ENCODE assay signal across 9 cellular contexts in the genomic region with DNA sequence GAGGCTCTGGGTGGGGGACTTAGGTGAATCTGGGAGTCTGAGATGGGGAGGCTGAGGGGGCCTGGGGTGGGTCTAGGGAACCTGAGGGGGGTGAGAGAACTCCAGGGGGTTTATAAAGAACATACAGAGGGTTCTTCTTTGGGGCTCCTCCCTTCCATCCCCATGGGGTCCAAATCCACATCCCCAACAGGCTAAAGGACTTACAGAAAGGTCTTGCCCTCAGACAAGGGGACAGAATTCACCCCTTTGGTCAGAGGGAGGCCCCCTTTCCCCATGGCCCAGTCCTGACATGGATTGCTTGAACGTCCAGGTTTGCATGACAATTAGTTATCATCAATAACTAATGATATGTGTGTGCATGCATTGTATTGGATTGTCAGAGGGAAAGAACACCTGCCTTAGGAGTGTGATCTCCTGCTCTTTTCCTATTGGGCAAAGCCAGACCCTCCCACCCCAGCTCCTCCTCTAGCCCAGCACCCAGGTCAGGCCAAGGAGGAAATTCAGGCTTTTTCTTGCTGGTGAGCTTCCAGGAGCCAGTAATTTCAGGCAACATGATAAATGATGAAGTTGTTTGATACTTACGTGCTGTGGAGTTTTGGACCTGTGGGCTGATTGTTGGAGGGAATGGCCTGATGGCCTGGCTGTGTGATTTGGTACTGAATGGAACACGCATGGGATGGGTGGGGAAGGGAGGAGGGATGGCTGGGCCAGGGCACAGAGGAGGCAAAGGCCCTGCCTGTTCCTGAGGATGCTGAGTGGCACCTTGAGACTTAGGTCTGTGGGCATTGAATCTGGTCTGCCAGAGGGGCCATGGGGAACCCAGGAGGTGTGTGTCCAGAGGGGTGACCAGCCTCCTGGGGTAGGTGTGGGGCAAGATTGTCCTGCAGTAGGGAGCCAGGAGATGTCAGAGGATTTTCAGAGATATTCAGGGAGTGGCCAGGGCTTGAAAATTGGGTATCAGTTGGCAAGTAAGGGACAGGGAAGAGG. TPM values are rescaled to one million over a fixed set of nuclear protein-coding genes. Genes with fewer than 3 reads are reported as not detected.
A peak's percentile ranks its signal among the peaks of the same experiment; 100 is the strongest.
DNase-seq lines count a peak whose midpoint lies in the region; ATAC-seq and TF ChIP-seq lines count a peak whose summit lies in the region.
"Had no signal": no experiment of that assay in that cellular context is flagged by ENCODE, and none has a peak within 500 bp of the region (broad histone marks: within the 10 kb centered on the region; RNA-seq: fewer than 3 reads in every experiment).

No MANE protein-coding gene starts in this region.

- H3K9ac ChIP-seq in ES-I3 (ENCODE audit: low read depth, low read length) (peak overlapping the region; percentile 93; the same call in 1 of the 2 replicates), Karpas-422 (ENCODE audit: low read length) (peak overlapping the region; percentile 91), mesenchymal stem cell (ENCODE audit: low read length) (peak overlapping the region; percentile 90)

- peak; percentile 58 for DNase-seq in Karpas-422
- peak; percentile 79 to 92 (median 86) for DNase-seq in body of pancreas
- DNase-seq in mesenchymal stem cell: no peak
- DNase-seq in HuH-7 (ENCODE audit: low spot score): no peak
- DNase-seq in GOT3 (lab: John Stamatoyannopoulos, UW): no peak
- DNase-seq in dedifferentiated amniotic fluid mesenchymal stem cell (ENCODE audit: extremely low spot score): no peak
- no peak for DNase-seq in DMS114 treated with DMSO at 0.1 percent for 48 hours (lab: John Stamatoyannopoulos, UW; ENCODE audit: unreplicated experiment)

- peak overlapping the region; percentile 92 for H3K4me3 ChIP-seq in Karpas-422 (ENCODE audit: low read length)
- H3K4me3 ChIP-seq in body of pancreas: no peak overlapping the region
- peak overlapping the region; percentile 73 to 91 for H3K4me3 ChIP-seq in mesenchymal stem cell (ENCODE audit: insufficient read depth in 1 of 2, low read depth in 1 of 2, low read length in 2 of 2)

- no peak overlapping the region for H4K91ac ChIP-seq in mesenchymal stem cell (ENCODE audit: low read length)

- no peak overlapping the region for H2BK120ac ChIP-seq in mesenchymal stem cell (ENCODE audit: low read depth, low read length)

- H3K9me3 ChIP-seq in ES-I3 (ENCODE audit: control insufficient read depth, insufficient read depth, low read length): no peaks in the 10 kb centered on the region
- H3K9me3 ChIP-seq in Karpas-422 (ENCODE audit: low read length): no peaks in the 10 kb centered on the region
- H3K9me3 ChIP-seq in body of pancreas: no peaks in the 10 kb centered on the region
- H3K9me3 ChIP-seq in mesenchymal stem cell (ENCODE audit: control insufficient read depth, low read length): no peaks in the 10 kb centered on the region

- H2BK12ac ChIP-seq in mesenchymal stem cell (ENCODE audit: low read length in 2 of 2): no peak overlapping the region

- H3K4me2 ChIP-seq in Karpas-422 (ENCODE audit: low read depth, low read length, poor library complexity, severe bottlenecking) (peak overlapping the region; percentile 91), mesenchymal stem cell (ENCODE audit: low read length, poor library complexity, severe bottlenecking) (peak overlapping the region; percentile 92)

- intact Hi-C loops in body of pancreas (cut with DNase I): no loop called here

- H3K4ac ChIP-seq in mesenchymal stem cell (ENCODE audit: low read depth in 1 of 2, low read length in 2 of 2): no peak overlapping the region

- peaks cover 14% of the 10 kb centered on the region for H3K79me1 ChIP-seq in mesenchymal stem cell (replicated peaks; ENCODE audit: low read length, poor library complexity, severe bottlenecking)

- H2BK15ac ChIP-seq in mesenchymal stem cell (ENCODE audit: low read depth, poor library complexity, severe bottlenecking): peak overlapping the region; percentile 62

- H3K23ac ChIP-seq in mesenchymal stem cell (ENCODE audit: low read length in 2 of 2): no peak overlapping the region

- TF ChIP-seq CTCF in body of pancreas (IDR thresholded peaks at IDR 0.05): peak in 4 of 7 experiments; percentile 15 to 34 (median 19)

- H3K36me3 ChIP-seq in ES-I3 (ENCODE audit: insufficient read depth, low read length): no peaks in the 10 kb centered on the region
- H3K36me3 ChIP-seq in Karpas-422 (ENCODE audit: insufficient read depth, low read length): no peaks in the 10 kb centered on the region
- H3K36me3 ChIP-seq in body of pancreas (replicated peaks in 1 of 2; ENCODE audit: insufficient read depth in 1 of 2, low read depth in 2 of 2): no peaks in the 10 kb centered on the region
- no peaks in the 10 kb centered on the region for H3K36me3 ChIP-seq in mesenchymal stem cell (ENCODE audit: control insufficient read depth in 1 of 2, insufficient read depth in 2 of 2, low read depth in 1 of 2, low read length in 2 of 2)

- no peak overlapping the region for H3K18ac ChIP-seq in mesenchymal stem cell (ENCODE audit: low read depth in 1 of 2, low read length in 2 of 2)

- peak; percentile 57 for ATAC-seq in body of pancreas

- H2AFZ ChIP-seq in Karpas-422 (ENCODE audit: low read length): no peak overlapping the region
- no peak overlapping the region for H2AFZ ChIP-seq in mesenchymal stem cell (ENCODE audit: low read depth, low read length)

- H3K27me3 ChIP-seq in Karpas-422 (ENCODE audit: low read length) (no peaks in the 10 kb centered on the region), body of pancreas (no peaks in the 10 kb centered on the region), mesenchymal stem cell (ENCODE audit: control insufficient read depth in 1 of 2, insufficient read depth in 1 of 2, low read length in 2 of 2) (peaks cover 0 to 5% of the 10 kb centered on the region in 2 experiments)

- 12 to 13% methylated on average over 3 of the region's 3 CpGs for WGBS in body of pancreas, 2 donors
- 91% methylated on average over 2 of the region's 3 CpGs for WGBS in mesenchymal stem cell

- H3K14ac ChIP-seq in mesenchymal stem cell (ENCODE audit: low read length in 2 of 2): no peak overlapping the region

- H3K79me2 ChIP-seq in Karpas-422 (ENCODE audit: low read length): peaks cover 15% of the 10 kb centered on the region; the same call in 1 of the 2 replicates

- TF ChIP-seq POLR2A in body of pancreas (IDR thresholded peaks at IDR 0.05): no peak

- peak overlapping the region; percentile 94 for H4K8ac ChIP-seq in mesenchymal stem cell (ENCODE audit: low read length)

- H4K20me1 ChIP-seq in Karpas-422 (ENCODE audit: insufficient read depth, low read depth, low read length): no peaks in the 10 kb centered on the region; the same call in 1 of the 2 replicates

- peaks cover 9% of the 10 kb centered on the region for H3K4me1 ChIP-seq in ES-I3 (ENCODE audit: insufficient read depth, low read length)
- H3K4me1 ChIP-seq in Karpas-422 (ENCODE audit: low read length): peaks cover 16% of the 10 kb centered on the region
- H3K4me1 ChIP-seq in body of pancreas: peaks cover 27% of the 10 kb centered on the region
- peaks cover 17% of the 10 kb centered on the region for H3K4me1 ChIP-seq in mesenchymal stem cell (ENCODE audit: control insufficient read depth, insufficient read depth, low read depth, low read length)

- H2AK5ac ChIP-seq in mesenchymal stem cell (ENCODE audit: low read length, severe bottlenecking): no peak overlapping the region

- H3K27ac ChIP-seq in Karpas-422 (ENCODE audit: low read length) (no peak overlapping the region), body of pancreas (peak overlapping the region; percentile 82 to 97 (median 96)), mesenchymal stem cell (ENCODE audit: low read length, poor library complexity, severe bottlenecking) (no peak overlapping the region)

- H2BK5ac ChIP-seq in mesenchymal stem cell (ENCODE audit: low read depth, low read length, poor library complexity, severe bottlenecking): no peak overlapping the region

- no peaks in the 10 kb centered on the region for H3K9me2 ChIP-seq in Karpas-422 (replicated peaks; ENCODE audit: insufficient read depth, low read length)

RNA-seq across cellular contexts. Expression of gene KLHL26, which starts 1.1 kb away (rescaled TPM):
- 3.7 and 4.0 TPM in 2 replicates for total RNA-seq in Karpas-422 (2014; rRNA removed; shearing (Covaris generic); ENCODE audit: low replicate concordance)
- total RNA-seq in body of pancreas: 1 to 10 TPM; 3.6 to 8.9 TPM
- polyA plus RNA-seq in mesenchymal stem cell (2013, experiment 1 of 2): 2.6 TPM
- 2.9 TPM for polyA plus RNA-seq in mesenchymal stem cell (2013, experiment 2 of 2)

RNA-seq across cellular contexts. Expression of gene TMEM59L, which starts 25.3 kb away (rescaled TPM):
- 0.43 and 2.5 TPM in 2 replicates for total RNA-seq in Karpas-422 (2014; rRNA removed; shearing (Covaris generic); ENCODE audit: low replicate concordance)
- 1 to 10 TPM in 1 of 2 donors, under 1 TPM in 1; 0.66 to 2.1 TPM for total RNA-seq in body of pancreas
- 1.1 TPM for polyA plus RNA-seq in mesenchymal stem cell (2013, experiment 1 of 2)
- polyA plus RNA-seq in mesenchymal stem cell (2013, experiment 2 of 2): 1.1 TPM
- total RNA-seq: activated CD8-positive, alpha-beta memory T cell treated with anti-CD3 and anti-CD28 coated beads for 36 hours had no signal

RNA-seq across cellular contexts. Expression of gene CRLF1, which starts 31.3 kb away (rescaled TPM):
- 3.0 TPM in 1 of 2 replicates, not detected in the other for total RNA-seq in Karpas-422 (2014; rRNA removed; shearing (Covaris generic); ENCODE audit: low replicate concordance)
- total RNA-seq in body of pancreas: 10 to 100 TPM; 23.3 to 40.2 TPM
- polyA plus RNA-seq in mesenchymal stem cell (2013, experiment 1 of 2): 0.10 TPM
- 0.18 TPM for polyA plus RNA-seq in mesenchymal stem cell (2013, experiment 2 of 2)

RNA-seq across cellular contexts. Expression of gene CRTC1, which starts 45.5 kb away (rescaled TPM):
- 3.7 and 5.5 TPM in 2 replicates for total RNA-seq in Karpas-422 (2014; rRNA removed; shearing (Covaris generic); ENCODE audit: low replicate concordance)
- 1 to 10 TPM; 4.9 to 6.5 TPM for total RNA-seq in body of pancreas
- 9.9 TPM for polyA plus RNA-seq in mesenchymal stem cell (2013, experiment 1 of 2)
- 9.4 TPM for polyA plus RNA-seq in mesenchymal stem cell (2013, experiment 2 of 2)

RNA-seq across cellular contexts. Expression of gene REX1BD, which starts 49.3 kb away (rescaled TPM):
- 45.7 and 76.8 TPM in 2 replicates for total RNA-seq in Karpas-422 (2014; rRNA removed; shearing (Covaris generic); ENCODE audit: low replicate concordance)
- total RNA-seq in body of pancreas: 100 to 1,000 TPM; 146 to 214 TPM
- polyA plus RNA-seq in mesenchymal stem cell (2013, experiment 1 of 2): 64.9 TPM
- 73.1 TPM for polyA plus RNA-seq in mesenchymal stem cell (2013, experiment 2 of 2)

Comparison
In these comparisons a context has a peak if more than half of its experiments do, and no peak if none do; other contexts are left out.
1. DNase-seq: peak in Karpas-422 (single experiment) and body of pancreas (4 of 4); none in mesenchymal stem cell (single experiment), HuH-7 (single experiment), GOT3 (single experiment), dedifferentiated amniotic fluid mesenchymal stem cell (single experiment) and DMS114 treated with DMSO at 0.1 percent for 48 hours (single experiment).
2. H3K27ac ChIP-seq: peak in body of pancreas (4 of 4); none in Karpas-422 (single experiment) and mesenchymal stem cell (single experiment).
3. H3K4me3 ChIP-seq: peak in Karpas-422 (single experiment) and mesenchymal stem cell (2 of 2); none in body of pancreas (0 of 2).
4. Peak in every context shown above with its lines, with median percentiles within 50 percentile points of each other: H3K9ac ChIP-seq.